1 cellular context compared by ENCODE assay signal in the genomic region with DNA sequence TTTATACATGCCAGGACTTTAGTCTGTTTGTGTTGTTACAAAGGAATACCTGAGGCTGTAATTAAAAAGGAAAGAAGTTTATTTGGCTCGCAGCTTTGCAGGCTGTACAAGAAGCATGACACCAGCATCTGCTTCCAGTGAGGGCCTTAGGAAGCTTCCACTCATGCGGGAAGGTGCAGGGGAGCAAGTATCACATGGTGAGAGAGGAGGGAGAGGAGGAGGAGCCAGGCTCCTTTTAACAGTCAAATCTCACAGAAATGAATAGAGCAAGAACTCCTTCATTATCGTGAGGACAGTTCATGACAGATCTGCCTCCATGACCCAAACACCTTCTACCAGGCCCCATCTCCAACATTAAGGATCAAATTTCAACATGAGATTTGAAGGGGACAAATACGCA.
TF ChIP-seq lines count a peak whose summit lies in the region.

No MANE protein-coding gene starts in this region.

TF ChIP-seq in WTC11, 78 proteins besides CTCF, POLR2A, EP300 and RAD21 (continued from another document):
- TF ChIP-seq USF2 (CRISPR knock-in tag; IDR thresholded peaks at IDR 0.05) = 0 out of 2 replicates have a peak, but pooled peaks have one; percentile 41
